In genomic region chr13:108878732-108879131, GRCh38 we compare ENCODE assay signal across 27 cellular contexts.
"Had no signal": no experiment of that assay in that cellular context is flagged by ENCODE, and none has a peak within 500 bp of the region (broad histone marks: within the 10 kb centered on the region; RNA-seq: fewer than 3 reads in every experiment).

No MANE protein-coding gene starts in this region.

- H3K4me2 ChIP-seq: neural progenitor cell had no signal

- ATAC-seq: naive thymus-derived CD4-positive, alpha-beta T cell; psoas muscle; right cardiac atrium; right lobe of liver; stimulated activated memory B cell treated with anti-CD40 and anti-IgM and Interleukin-4, amounts not matched to agents 10 μg/mL and 1 μg/mL and 100 μg/mL, for 72 hours; upper lobe of right lung had no signal

- H3K9me3 ChIP-seq: ovary, psoas muscle, right lobe of liver, sigmoid colon, testis, transverse colon, upper lobe of right lung, uterus had no signal

- H3K27ac ChIP-seq: neural progenitor cell, ovary, parathyroid adenoma, psoas muscle, right lobe of liver, sigmoid colon, spleen, suprapubic skin, testis, tibial artery, transverse colon, upper lobe of right lung, uterus had no signal

- H3K27me3 ChIP-seq: neural progenitor cell, ovary, right lobe of liver, sigmoid colon, spleen, suprapubic skin, testis, tibial artery, transverse colon, upper lobe of right lung, uterus had no signal

- FAIRE-seq: small intestine had no signal

- H3K9ac ChIP-seq: neural progenitor cell, parathyroid adenoma had no signal

- H3K36me3 ChIP-seq: neural progenitor cell, ovary, right lobe of liver, sigmoid colon, spleen, suprapubic skin, tibial artery, transverse colon, upper lobe of right lung, uterus had no signal

- H3K4me1 ChIP-seq: neural progenitor cell, parathyroid adenoma, psoas muscle, right lobe of liver, sigmoid colon, spleen, suprapubic skin, testis, tibial artery, transverse colon, upper lobe of right lung, uterus had no signal

- H2AFZ ChIP-seq: neural progenitor cell, parathyroid adenoma had no signal

- H3K4me3 ChIP-seq: neural progenitor cell, ovary, psoas muscle, right lobe of liver, sigmoid colon, spleen, suprapubic skin, testis, tibial artery, transverse colon, upper lobe of right lung, uterus had no signal

- DNase-seq: naive thymus-derived CD4-positive, alpha-beta T cell; natural killer cell; occipital lobe; ovary; posterior cingulate gyrus; psoas muscle; right cardiac atrium; right lobe of liver; sigmoid colon; small intestine; spleen; stimulated activated CD4-positive, alpha-beta T cell treated with anti-CD3 and anti-CD28 coated beads, Interleukin-12 subunit alpha, Interleukin-12 subunit beta, amount 100 ng/mL, for 4 hours; stimulated activated CD4-positive, alpha-beta T cell treated with anti-CD3 and anti-CD28 coated beads, Interleukin-1b, Interleukin-23, amount 100 ng/mL, for 48 hours; stimulated activated CD4-positive, alpha-beta T cell treated with anti-CD3 and anti-CD28 coated beads, Interleukin-4, amount 100 ng/mL, for 1 hour; stimulated activated CD4-positive, alpha-beta T cell treated with anti-CD3 and anti-CD28 coated beads, Interleukin-4, amount 100 ng/mL, for 4 hours; stimulated activated CD8-positive, alpha-beta memory T cell treated with anti-CD3 and anti-CD28 coated beads, Interleukin-4, amount 100 ng/mL, for 48 hours; stimulated activated naive CD4-positive, alpha-beta T cell; substantia nigra; testis; tibial artery; transverse colon; upper lobe of right lung; uterus had no signal

- H3K79me2 ChIP-seq: parathyroid adenoma had no signal
